34 cellular contexts compared by ENCODE assay signal in genomic region chr3:123060054-123060453, GRCh38. TPM values are rescaled to one million over a fixed set of nuclear protein-coding genes. Genes with fewer than 3 reads are reported as not detected.
"Had no signal": no experiment of that assay in that cellular context is flagged by ENCODE, and none has a peak within 500 bp of the region (broad histone marks: within the 10 kb centered on the region; RNA-seq: fewer than 3 reads in every experiment).

No MANE protein-coding gene starts in this region.

- H3K27me3 ChIP-seq: adrenal gland, ascending aorta, body of pancreas, brain microvascular endothelial cell, breast epithelium had no signal

- H3K9me3 ChIP-seq: adrenal gland, ascending aorta, body of pancreas, breast epithelium had no signal

- H3K4me1 ChIP-seq: adrenal gland, ascending aorta, body of pancreas, breast epithelium had no signal

- FAIRE-seq: astrocyte, bronchial epithelial cell had no signal

- DNase-seq: activated effector memory CD4-positive, alpha-beta T cell treated with anti-CD3 and anti-CD28 coated beads, Interleukin-2, amount 50 U/mL, for 16 hours; activated effector memory CD4-positive, alpha-beta T cell treated with Interleukin-2 at 50 U/mL for 16 hours; activated gamma-delta T cell; activated gamma-delta T cell treated with Interleukin-2 at 50 U/mL for 16 hours; activated naive CD4-positive, alpha-beta T cell; activated naive CD4-positive, alpha-beta T cell treated with anti-CD3 and anti-CD28 coated beads for 36 hours; activated naive CD4-positive, alpha-beta T cell treated with anti-CD3 and anti-CD28 coated beads, Interleukin-2, amount 10 ng/mL, durations not matched to agents 7 days and 5 days; activated naive CD4-positive, alpha-beta T cell treated with anti-CD3 and anti-CD28 coated beads, Interleukin-2, amount 50 U/mL, for 16 hours; activated naive CD4-positive, alpha-beta T cell treated with Interleukin-2 at 50 U/mL for 16 hours; activated naive CD8-positive, alpha-beta T cell treated with anti-CD3 and anti-CD28 coated beads for 36 hours; activated naive CD8-positive, alpha-beta T cell treated with anti-CD3 and anti-CD28 coated beads, Interleukin-2, amount 10 ng/mL, durations not matched to agents 7 days and 5 days; activated naive CD8-positive, alpha-beta T cell treated with anti-CD3 and anti-CD28 coated beads, Interleukin-2, amount 50 U/mL, for 24 hours; activated T-cell treated with anti-CD3 and anti-CD28 coated beads, Interleukin-2, amount 50 U/mL, for 4 hours; activated T-cell treated with anti-CD3 and anti-CD28 coated beads, Interleukin-2, amount 50 U/mL, for 48 hours; activated T-cell treated with anti-CD3 and anti-CD28 coated beads, Interleukin-2, amount 50 U/mL, for 72 hours; adrenal gland; amniotic stem cell; amygdala; anterior cingulate cortex; aorta; body of pancreas; brain microvascular endothelial cell; caudate nucleus; central memory CD4-positive, alpha-beta T cell; cerebellar nuclear complex had no signal

- H3K36me3 ChIP-seq: adrenal gland, ascending aorta, brain microvascular endothelial cell, breast epithelium, cardiac muscle cell had no signal

- H3K4me3 ChIP-seq: adrenal gland, ascending aorta, body of pancreas, breast epithelium, cardiac muscle cell had no signal

- ATAC-seq: activated naive CD4-positive, alpha-beta T cell treated with anti-CD3 and anti-CD28 coated beads, Interleukin-2, amount 50 U/mL, for 72 hours; activated naive CD8-positive, alpha-beta T cell treated with anti-CD3 and anti-CD28 coated beads, Interleukin-2, amount 50 U/mL, for 24 hours; activated T-cell treated with anti-CD3 and anti-CD28 coated beads, Interleukin-2, amount 50 U/mL, for 4 hours; activated T-cell treated with anti-CD3 and anti-CD28 coated beads, Interleukin-2, amount 50 U/mL, for 72 hours; activated T-helper 17 cell treated with anti-CD3 and anti-CD28 coated beads, Interleukin-2, amount 50 U/mL, for 72 hours; body of pancreas had no signal

- H3K27ac ChIP-seq: adrenal gland, ascending aorta, body of pancreas, brain microvascular endothelial cell, breast epithelium, cardiac muscle cell had no signal

RNA-seq across cellular contexts. Expression of gene SEMA5B, which starts 32.5 kb away (rescaled TPM):
- total RNA-seq: activated naive CD4-positive, alpha-beta T cell treated with anti-CD3 and anti-CD28 coated beads for 36 hours; activated naive CD4-positive, alpha-beta T cell treated with anti-CD3 and anti-CD28 coated beads, Interleukin-2, amount 50 U/mL, for 72 hours; activated naive CD8-positive, alpha-beta T cell treated with anti-CD3 and anti-CD28 coated beads for 36 hours; activated T-cell treated with anti-CD3 and anti-CD28 coated beads, Interleukin-2, amount 50 U/mL, for 4 hours; activated T-cell treated with anti-CD3 and anti-CD28 coated beads, Interleukin-2, amount 50 U/mL, for 72 hours; activated T-helper 1 cell treated with anti-CD3 and anti-CD28 coated beads, Interleukin-12 subunit alpha, Interleukin-12 subunit beta, Interleukin-2, Interleukin-4 antibody, amounts not matched to agents 30 ng/mL and 10 ng/mL and 1 ng/mL, durations not matched to agents 14 hours and 24 hours and 36 hours; activated T-helper 2 cell treated with anti-CD3 and anti-CD28 coated beads, Interferon-gamma antibody, Interleukin-2, Interleukin-4, amounts not matched to agents 10 μg/mL and 5 μg/mL and 100 μg/mL, durations not matched to agents 14 hours and 24 hours and 36 hours had no signal
